In the genomic region with DNA sequence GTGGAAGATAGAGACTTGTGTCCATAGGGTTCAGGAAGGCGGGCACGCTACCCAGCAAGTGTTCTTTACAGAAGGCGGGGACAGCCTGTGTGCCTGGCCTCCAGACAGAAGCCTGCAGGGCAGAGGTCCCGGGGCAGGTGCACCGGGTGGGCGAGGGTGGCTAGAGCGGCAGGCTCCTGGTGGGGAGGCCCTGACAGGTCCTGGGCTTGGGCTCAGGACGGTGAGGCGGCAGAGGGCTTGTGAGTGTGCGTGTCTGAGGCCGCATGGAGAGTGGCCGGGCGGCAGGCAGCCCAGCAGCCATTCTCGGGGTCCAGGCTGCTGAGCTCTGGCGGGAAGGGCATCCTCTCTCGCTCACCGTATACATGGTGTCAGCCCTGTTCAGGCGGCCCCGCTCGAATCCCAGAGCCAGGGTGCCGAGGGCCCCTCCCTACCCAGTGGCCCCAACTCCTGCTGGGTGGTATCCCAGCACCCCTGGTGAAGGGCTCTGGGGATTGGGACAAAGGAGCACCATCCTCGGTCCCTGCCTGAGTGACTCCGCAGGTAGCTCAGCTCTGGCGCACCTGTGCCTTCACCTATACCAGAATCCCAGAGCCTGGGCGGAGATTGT, we compare ENCODE assay signal across 1 cellular context.
TF ChIP-seq lines count a peak whose summit lies in the region.

No MANE protein-coding gene starts in this region.

TF ChIP-seq in K562, 482 proteins besides CTCF, POLR2A, EP300 and RAD21:
- peak; percentile 19; the same call in 1 of the 2 replicates for TF ChIP-seq POLR2G (IDR thresholded peaks at IDR 0.05; ENCODE audit: low read depth, low read length)
- peak; percentile 58 for TF ChIP-seq RBFOX2 (IDR thresholded peaks at IDR 0.05; ENCODE audit: low read depth, low read length)
- TF ChIP-seq HIVEP1 (CRISPR knock-in tag; IDR thresholded peaks at IDR 0.05) = no peak
